1 cellular context compared by ENCODE assay signal in the genomic region with DNA sequence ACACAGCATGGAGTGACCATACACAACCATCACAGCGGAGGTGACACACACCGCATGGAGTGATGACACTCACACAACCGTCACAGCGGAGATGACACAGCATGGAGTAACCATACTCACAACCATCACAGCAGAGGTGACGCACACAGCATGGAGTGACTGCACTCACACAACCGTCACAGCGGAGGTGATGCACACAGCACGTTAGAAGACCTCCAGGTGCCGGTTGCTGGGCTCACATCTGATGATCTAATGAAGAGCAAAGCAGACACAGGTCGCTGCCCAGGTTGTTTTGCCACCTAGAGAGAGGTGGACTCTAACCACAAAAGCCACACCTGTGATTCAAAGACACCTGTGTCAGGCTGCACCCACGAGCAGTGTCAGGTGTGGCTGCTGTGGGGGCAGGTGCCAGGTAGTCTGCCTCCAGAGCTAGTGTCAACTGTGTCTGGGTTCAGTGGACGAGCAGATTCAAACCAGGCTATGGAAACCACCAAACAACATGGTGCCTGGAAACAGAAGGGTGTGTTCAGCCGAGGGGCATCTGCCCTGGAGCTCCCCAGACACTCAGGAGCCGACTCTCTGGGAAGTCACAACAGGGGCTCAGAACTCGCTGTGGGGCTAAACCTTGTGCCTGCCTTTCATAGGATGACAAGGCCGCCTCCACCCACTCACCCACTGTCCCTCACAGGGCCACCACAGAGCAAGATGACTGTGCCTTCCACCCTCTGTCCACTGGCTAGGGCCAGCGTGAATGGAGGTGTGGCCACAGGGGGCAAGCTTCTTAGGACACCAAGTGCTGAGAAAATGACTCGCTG.
TF ChIP-seq lines count a peak whose summit lies in the region.

No MANE protein-coding gene starts in this region.

TF ChIP-seq in IMR-90, 13 proteins besides CTCF, POLR2A, EP300 and RAD21 (continued from another document):
- no peak for TF ChIP-seq FOS (IDR thresholded peaks at IDR 0.05; ENCODE audit: low read depth, low read length)
